In genomic region chr1:10152709-10153284, GRCh38 we compare ENCODE assay signal across 9 cellular contexts. TPM values are rescaled to one million over a fixed set of nuclear protein-coding genes. Genes with fewer than 3 reads are reported as not detected.
DNase-seq lines count a peak whose midpoint lies in the region; ATAC-seq, FAIRE-seq and TF ChIP-seq lines count a peak whose summit lies in the region.
"Had no signal": no experiment of that assay in that cellular context is flagged by ENCODE, and none has a peak within 500 bp of the region (broad histone marks: within the 10 kb centered on the region; RNA-seq: fewer than 3 reads in every experiment).

No MANE protein-coding gene starts in this region.

- H3K4me1 Mint-ChIP-seq in immature natural killer cell, result peaks cover 0 to 2% of the 10 kb centered on the region in 2 donors

- no peaks in the 10 kb centered on the region for H3K9me3 Mint-ChIP-seq in immature natural killer cell

- H3K9me3 ChIP-seq in BE2C (no peaks in the 10 kb centered on the region), HAP-1 (no peaks in the 10 kb centered on the region), body of pancreas (no peaks in the 10 kb centered on the region)

- no peaks in the 10 kb centered on the region for H3K4me1 ChIP-seq in BE2C
- H3K4me1 ChIP-seq in HAP-1, result peaks cover 4% of the 10 kb centered on the region
- no peaks in the 10 kb centered on the region for H3K4me1 ChIP-seq in body of pancreas

- intact Hi-C loops in body of pancreas (cut with DNase I), result no loop called here

- H3K4me3 Mint-ChIP-seq in immature natural killer cell, result no peak overlapping the region

- H3K36me3 Mint-ChIP-seq in immature natural killer cell, result peaks cover 4 to 9% (median 8%) of the 10 kb centered on the region in 3 donors

- no peak for TF ChIP-seq POLR2A in body of pancreas (IDR thresholded peaks at IDR 0.05)

- 76 to 84% methylated on average over 8 of the region's 8 CpGs for WGBS in body of pancreas, 2 donors

- H3K4me3 ChIP-seq in BE2C (ENCODE audit: low read depth, low read length) (no peak overlapping the region), HAP-1 (no peak overlapping the region), body of pancreas (no peak overlapping the region)

- no peaks in the 10 kb centered on the region for H3K36me3 ChIP-seq in BE2C
- H3K36me3 ChIP-seq in HAP-1 (replicated peaks), result peaks cover 3% of the 10 kb centered on the region
- peaks cover 0 to 4% of the 10 kb centered on the region in 2 donors for H3K36me3 ChIP-seq in body of pancreas (replicated peaks in 1 of 2; ENCODE audit: insufficient read depth in 1 of 2, low read depth in 2 of 2)

- ATAC-seq in body of pancreas, result peak; percentile 63
- ATAC-seq in GM18861 (IDR thresholded peaks at IDR 0.05; ENCODE audit: unreplicated experiment), result no peak
- no peak for ATAC-seq in HG03097 (IDR thresholded peaks at IDR 0.05; ENCODE audit: low FRiP score, unreplicated experiment)

- no peaks in the 10 kb centered on the region for H3K27me3 Mint-ChIP-seq in immature natural killer cell (ENCODE audit: low read depth in 3 of 3)

- no peak overlapping the region for H3K27ac ChIP-seq in body of pancreas

- in situ Hi-C loops in HAP-1 (cut with MboI; ENCODE audit: low sequenced_read_pairs), result no loop called here

- TF ChIP-seq CTCF in BE2C (IDR thresholded peaks at IDR 0.05; ENCODE audit: low read depth, low read length) (peak; percentile 58), body of pancreas (IDR thresholded peaks at IDR 0.05) (peak in 6 of 7 experiments; percentile 36 to 48 (median 44))

- H3K27ac Mint-ChIP-seq in immature natural killer cell, result no peak overlapping the region

- no peaks in the 10 kb centered on the region for H3K27me3 ChIP-seq in BE2C
- no peaks in the 10 kb centered on the region for H3K27me3 ChIP-seq in HAP-1 (ENCODE audit: low read depth)
- no peaks in the 10 kb centered on the region for H3K27me3 ChIP-seq in body of pancreas

- peak; percentile 36 for DNase-seq in BE2C
- DNase-seq in HAP-1 (ENCODE audit: low spot score in 2 of 2), result peak; percentile 28 to 76
- DNase-seq in RCC 7860 (ENCODE audit: low spot score), result peak; percentile 35
- DNase-seq in body of pancreas, result peak; percentile 35 to 61 (median 49)
- DNase-seq in immature natural killer cell, result peak in 2 of 3 donors; percentile 2 to 4
- DNase-seq in stimulated activated CD4-positive, alpha-beta T cell treated with anti-CD3 and anti-CD28 coated beads, Interleukin-1b, Interleukin-23, amount 100 ng/mL, for 48 hours, result peak; percentile 39

- no peak for FAIRE-seq in RCC 7860 (lab: Jason Lieb, UNC)
- FAIRE-seq: islet of Langerhans had no signal

RNA-seq across cellular contexts. Expression of gene KIF1B, which starts 57.6 kb away (rescaled TPM):
- 16.1 TPM for polyA plus RNA-seq in BE2C (2012; ENCODE audit: insufficient read depth, insufficient read length, low read depth)
- total RNA-seq in body of pancreas, result 10 to 100 TPM; 39.2 to 46.8 TPM
- 1 to 10 TPM; 1.2 to 2.4 (median 1.8) TPM for polyA plus RNA-seq in immature natural killer cell
